9 cellular contexts compared by ENCODE assay signal in the genomic region with DNA sequence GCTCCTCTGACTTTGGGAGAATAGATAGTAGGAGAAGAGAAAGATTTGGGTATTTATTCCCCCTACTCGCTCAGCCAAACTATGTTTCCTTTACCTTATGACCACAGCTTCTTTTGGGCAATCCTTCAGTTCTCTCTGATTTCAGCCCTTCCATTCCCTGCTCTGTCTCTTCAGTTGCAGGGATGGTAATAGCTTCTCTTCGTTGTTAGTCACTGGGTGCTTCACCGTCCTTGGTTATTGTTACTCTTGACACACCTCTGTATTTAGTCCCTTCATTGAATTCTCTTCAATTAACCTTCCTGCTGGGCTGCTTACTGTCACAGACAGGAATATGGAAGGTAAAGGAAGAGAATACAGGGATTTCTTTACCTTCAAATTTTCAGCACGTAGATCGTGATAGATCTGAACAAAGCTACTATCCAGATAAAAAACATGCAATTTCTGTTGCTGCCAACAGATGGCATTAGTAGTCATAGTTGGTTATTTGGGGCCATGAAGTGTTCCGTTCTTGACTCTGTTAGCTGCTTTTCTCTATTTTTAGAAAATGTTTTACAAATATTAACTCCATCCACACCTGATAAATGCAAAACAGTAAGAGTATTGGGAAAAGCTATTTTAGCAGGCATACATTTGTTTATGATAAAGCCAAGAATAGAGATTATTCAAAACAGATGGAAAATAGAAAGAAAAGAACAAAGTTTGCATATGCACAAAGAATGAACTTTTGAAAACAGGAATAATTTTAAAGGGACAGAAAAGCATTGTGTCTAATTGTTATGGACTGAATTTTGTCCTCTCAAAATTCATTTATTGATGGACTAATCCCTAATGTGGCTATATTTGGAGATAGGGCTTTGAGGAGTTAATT. TPM values are rescaled to one million over a fixed set of nuclear protein-coding genes. Genes with fewer than 3 reads are reported as not detected.
DNase-seq lines count a peak whose midpoint lies in the region; ATAC-seq and TF ChIP-seq lines count a peak whose summit lies in the region.
"Had no signal": no experiment of that assay in that cellular context is flagged by ENCODE, and none has a peak within 500 bp of the region (broad histone marks: within the 10 kb centered on the region; RNA-seq: fewer than 3 reads in every experiment).

No MANE protein-coding gene starts in this region.

- peak overlapping the region; percentile 48 for H3K9ac ChIP-seq in skeletal muscle satellite cell (ENCODE audit: low read depth, low read length)

- in situ Hi-C loops in Caki2 (cut with HindIII; ENCODE audit: low pct_unique_long_range_greater_than_20kb, low sequenced_read_pairs): no loop called here
- in situ Hi-C loops in astrocyte of the cerebellum (cut with HindIII; ENCODE audit: low sequenced_read_pairs): no loop called here

- no peaks in the 10 kb centered on the region for H3K36me3 ChIP-seq in skeletal muscle satellite cell (ENCODE audit: insufficient read depth, low read length)

- ATAC-seq in GM19023 (IDR thresholded peaks at IDR 0.05; ENCODE audit: unreplicated experiment) (peak; percentile 93), HG03159 (IDR thresholded peaks at IDR 0.05; ENCODE audit: unreplicated experiment) (peak; percentile 92), HG03521 (IDR thresholded peaks at IDR 0.05; ENCODE audit: unreplicated experiment) (no peak)
- ATAC-seq: stimulated activated naive CD8-positive, alpha-beta T cell treated with anti-CD3 and anti-CD28 coated beads, Interleukin-15, amount 100 ng/mL, for 72 hours had no signal

- peak; percentile 69 for TF ChIP-seq CTCF in astrocyte of the cerebellum (IDR thresholded peaks at IDR 0.05; ENCODE audit: low read depth, low read length, missing control alignments)

- DNase-seq in Caki2 (ENCODE audit: low read depth): peak; percentile 37
- DNase-seq in NCI-H2227 (lab: John Stamatoyannopoulos, UW; ENCODE audit: unreplicated experiment): peak; percentile 49
- peak; percentile 27 for DNase-seq in astrocyte of the cerebellum (ENCODE audit: low read depth)
- DNase-seq in iPS DF 4.7 (ENCODE audit: extremely low read depth, low spot score): peak; percentile 38

- H3K4me1 ChIP-seq in skeletal muscle satellite cell (ENCODE audit: control insufficient read depth, insufficient read depth, low read length): no peaks in the 10 kb centered on the region

- H3K9me3 ChIP-seq in skeletal muscle satellite cell (replicated peaks; ENCODE audit: low read length): no peaks in the 10 kb centered on the region

- H3K4me2 ChIP-seq in skeletal muscle satellite cell (ENCODE audit: low read length): peak overlapping the region; percentile 81

- no peaks in the 10 kb centered on the region for H3K27me3 ChIP-seq in skeletal muscle satellite cell (ENCODE audit: control insufficient read depth, insufficient read depth, low read length)

- H3K4me3 ChIP-seq in astrocyte of the cerebellum (ENCODE audit: low read depth, low read length): no peak overlapping the region
- H3K4me3 ChIP-seq in skeletal muscle satellite cell (ENCODE audit: low read length): peak overlapping the region; percentile 59

RNA-seq across cellular contexts. Expression of gene PTTG1IP2, which starts 14.0 kb away (rescaled TPM):
- not detected in 2 replicates for total RNA-seq in Caki2 (2014; rRNA removed; shearing (Covaris generic); ENCODE audit: low replicate concordance)
- total RNA-seq in skeletal muscle satellite cell (2012; rRNA removed): not detected in 2 replicates

RNA-seq across cellular contexts. Expression of gene CLDN12, which starts 52.1 kb away (rescaled TPM):
- 6.3 and 15.3 TPM in 2 replicates for total RNA-seq in Caki2 (2014; rRNA removed; shearing (Covaris generic); ENCODE audit: low replicate concordance)
- total RNA-seq in skeletal muscle satellite cell (2012; rRNA removed): 37.6 and 46.1 TPM in 2 replicates
